In the genomic region with DNA sequence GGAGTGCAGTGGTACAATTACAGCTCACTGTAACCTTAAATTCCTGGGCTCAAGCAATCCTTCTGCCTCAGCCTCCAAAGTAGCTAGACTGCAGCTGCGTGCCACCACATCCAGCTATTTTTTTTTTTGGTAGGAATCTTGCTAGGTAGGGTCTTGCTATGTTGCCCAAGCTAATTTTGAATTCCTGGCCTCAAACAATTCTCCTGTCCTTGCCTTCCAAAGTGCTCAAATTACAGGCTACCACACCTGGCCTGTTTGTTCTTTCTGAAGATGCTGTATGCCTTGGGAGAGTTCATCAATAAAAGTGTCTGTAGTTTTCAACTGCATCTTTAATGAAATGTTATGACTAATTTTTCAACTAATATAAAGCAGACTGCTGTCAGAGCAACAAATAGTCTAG, we compare ENCODE assay signal across 8 cellular contexts. TPM values are rescaled to one million over a fixed set of nuclear protein-coding genes. Genes with fewer than 3 reads are reported as not detected.
A peak's percentile ranks its signal among the peaks of the same experiment; 100 is the strongest.
DNase-seq lines count a peak whose midpoint lies in the region; ATAC-seq and TF ChIP-seq lines count a peak whose summit lies in the region.

No MANE protein-coding gene starts in this region.

- TF ChIP-seq POLR2A in heart left ventricle (IDR thresholded peaks at IDR 0.05) (no peak), right lobe of liver (IDR thresholded peaks at IDR 0.05) (no peak), vagina (IDR thresholded peaks at IDR 0.05) (no peak)

- POLR2A ChIA-PET in activated CD4-positive, alpha-beta memory T cell treated with anti-CD3 and anti-CD28 coated beads, Interleukin-2, amount 10 ng/mL, durations not matched to agents 7 days and 5 days (lab: Charles Lee) = interaction anchor here (0.7 to 3.2 kb wide), 37 partner anchors 9 to 1177 kb away, joined by 3 to 46 read pairs (median 4); partner anchors contain the start of genes AKAP9, ANKIB1, CDK6 and FAM133B

- H3K4me3 ChIP-seq in heart left ventricle (peak overlapping the region; percentile 13 to 73 (median 51)), right lobe of liver (peak overlapping the region; percentile 38 to 55 (median 47)), vagina (peak overlapping the region; percentile 40 to 47)

- peaks cover 0 to 41% (median 3%) of the 10 kb centered on the region in 12 donors for H3K9me3 ChIP-seq in heart left ventricle
- H3K9me3 ChIP-seq in right lobe of liver = no peaks in the 10 kb centered on the region
- no peaks in the 10 kb centered on the region for H3K9me3 ChIP-seq in vagina

- H3K4me1 ChIP-seq in heart left ventricle (peaks cover 0 to 27% (median 5%) of the 10 kb centered on the region in 12 donors), right lobe of liver (peaks cover 0 to 6% (median 2%) of the 10 kb centered on the region in 4 donors), vagina (peaks cover 39% of the 10 kb centered on the region)

- no peak for ATAC-seq in heart left ventricle
- ATAC-seq in left ventricle myocardium superior = no peak
- no peak for ATAC-seq in right lobe of liver
- no peak for ATAC-seq in GM18519 (IDR thresholded peaks at IDR 0.05; ENCODE audit: low FRiP score, unreplicated experiment)

- H3K27ac ChIP-seq in heart left ventricle (peak overlapping the region in 11 of 12 donors; percentile 9 to 87 (median 73)), right lobe of liver (peak overlapping the region in 2 of 3 donors; percentile 69 to 80), vagina (peak overlapping the region; percentile 72)

- WGBS in heart left ventricle, 4 donors = 42 to 59% (median 51%) methylated on average over 1 of the region's 1 CpG
- 62% methylated on average over 1 of the region's 1 CpG for WGBS in right lobe of liver (ENCODE audit: insufficient coverage, low coverage, low lambda C conversion rate, missing lambda C conversion rate)

- H3K27ac Mint-ChIP-seq in activated CD4-positive, alpha-beta memory T cell treated with anti-CD3 and anti-CD28 coated beads, Interleukin-2, amount 10 ng/mL, durations not matched to agents 7 days and 5 days = peak overlapping the region; percentile 93

- H3K36me3 Mint-ChIP-seq in activated CD4-positive, alpha-beta memory T cell treated with anti-CD3 and anti-CD28 coated beads, Interleukin-2, amount 10 ng/mL, durations not matched to agents 7 days and 5 days (ENCODE audit: low read depth) = peaks cover 87% of the 10 kb centered on the region

- H3K9me3 Mint-ChIP-seq in activated CD4-positive, alpha-beta memory T cell treated with anti-CD3 and anti-CD28 coated beads, Interleukin-2, amount 10 ng/mL, durations not matched to agents 7 days and 5 days = peaks cover 36% of the 10 kb centered on the region

- intact Hi-C loops in heart left ventricle (cut with DNase I) = no loop called here
- intact Hi-C loops in left ventricle myocardium superior (cut with micrococcal nuclease) = no loop called here
- intact Hi-C loops in right lobe of liver (cut with DNase I) = no loop called here
- intact Hi-C loops in vagina (cut with DNase I) = no loop called here

- peaks cover 58% of the 10 kb centered on the region for H3K4me1 Mint-ChIP-seq in activated CD4-positive, alpha-beta memory T cell treated with anti-CD3 and anti-CD28 coated beads, Interleukin-2, amount 10 ng/mL, durations not matched to agents 7 days and 5 days

- H3K27me3 ChIP-seq in heart left ventricle (no peaks in the 10 kb centered on the region), right lobe of liver (no peaks in the 10 kb centered on the region), vagina (no peaks in the 10 kb centered on the region)

- H3K4me3 Mint-ChIP-seq in activated CD4-positive, alpha-beta memory T cell treated with anti-CD3 and anti-CD28 coated beads, Interleukin-2, amount 10 ng/mL, durations not matched to agents 7 days and 5 days = peak overlapping the region; percentile 98

- H3K27me3 Mint-ChIP-seq in activated CD4-positive, alpha-beta memory T cell treated with anti-CD3 and anti-CD28 coated beads, Interleukin-2, amount 10 ng/mL, durations not matched to agents 7 days and 5 days = no peaks in the 10 kb centered on the region

- H3K36me3 ChIP-seq in heart left ventricle = peaks cover 0 to 31% (median 4%) of the 10 kb centered on the region in 9 donors
- no peaks in the 10 kb centered on the region for H3K36me3 ChIP-seq in right lobe of liver
- H3K36me3 ChIP-seq in vagina = peaks cover 0 to 11% of the 10 kb centered on the region in 2 donors

- DNase-seq in heart left ventricle (no peak), left ventricle myocardium superior (no peak), right lobe of liver (no peak), vagina (ENCODE audit: extremely low spot score in 2 of 2) (no peak), LoVo (ENCODE audit: low spot score) (no peak), DMS153 treated with DMSO at 0.1 percent for 48 hours (lab: John Stamatoyannopoulos, UW; ENCODE audit: unreplicated experiment) (no peak)
- no peak for DNase-seq in activated CD4-positive, alpha-beta memory T cell treated with anti-CD3 and anti-CD28 coated beads, Interleukin-2, amount 10 ng/mL, durations not matched to agents 7 days and 5 days

- TF ChIP-seq CTCF in heart left ventricle (IDR thresholded peaks at IDR 0.05) = no peak
- TF ChIP-seq CTCF in right lobe of liver (IDR thresholded peaks at IDR 0.05) = no peak
- TF ChIP-seq CTCF in vagina (IDR thresholded peaks at IDR 0.05) = no peak

- CTCF ChIA-PET in activated CD4-positive, alpha-beta memory T cell treated with anti-CD3 and anti-CD28 coated beads, Interleukin-2, amount 10 ng/mL, durations not matched to agents 7 days and 5 days (lab: Charles Lee) = interaction anchor here (0.6 to 1.3 kb wide), 7 partner anchors 25 to 1236 kb away, joined by 3 to 4 read pairs (median 3); no protein-coding TSS in a partner anchor

RNA-seq across cellular contexts. Expression of gene SAMD9, which starts 0.5 kb away (rescaled TPM):
- total RNA-seq in heart left ventricle (1 to 10 TPM; 2.3 to 9.5 (median 3.4) TPM), left ventricle myocardium superior (3.5 TPM), right lobe of liver (1 to 10 TPM; 1.4 to 3.5 (median 2.8) TPM), vagina (9.3 TPM)
- 1 to 10 TPM; 1.1 to 1.4 TPM for polyA plus RNA-seq in heart left ventricle
- total RNA-seq in activated CD4-positive, alpha-beta memory T cell treated with anti-CD3 and anti-CD28 coated beads, Interleukin-2, amount 10 ng/mL, durations not matched to agents 7 days and 5 days = 10 to 100 TPM; 92.0 to 94.9 TPM

RNA-seq across cellular contexts. Expression of gene SAMD9L, which starts 30.9 kb away (rescaled TPM):
- 10 to 100 TPM in 1 of 9 donors, 1 to 10 TPM in 8; 4.1 to 38.3 (median 5.1) TPM for total RNA-seq in heart left ventricle
- 1 to 10 TPM; 2.1 to 2.7 TPM for polyA plus RNA-seq in heart left ventricle
- total RNA-seq in left ventricle myocardium superior = 5.9 TPM
- 100 to 1,000 TPM; 181 to 184 TPM for total RNA-seq in activated CD4-positive, alpha-beta memory T cell treated with anti-CD3 and anti-CD28 coated beads, Interleukin-2, amount 10 ng/mL, durations not matched to agents 7 days and 5 days
- 1 to 10 TPM in 5 of 6 experiments, under 1 TPM in 1; 0.64 to 5.1 (median 3.1) TPM for total RNA-seq in right lobe of liver
- 8.6 TPM for total RNA-seq in vagina

Comparison
In these comparisons a context has a peak if more than half of its experiments do, and no peak if none do; other contexts are left out.
1. RNA of gene SAMD9L, which starts 30.9 kb away (total RNA-seq): 181 to 184 TPM in activated CD4-positive, alpha-beta memory T cell treated with anti-CD3 and anti-CD28 coated beads, Interleukin-2, amount 10 ng/mL, durations not matched to agents 7 days and 5 days; 8.6 TPM in vagina (single experiment), 5.9 TPM in left ventricle myocardium superior (single experiment), 4.1 to 38.3 TPM in heart left ventricle and 0.64 to 5.1 TPM in right lobe of liver; every median in the first group is over 4 times any median in the second.
2. Peak in every context shown above with its lines, with median percentiles within 50 percentile points of each other: H3K27ac ChIP-seq and H3K4me3 ChIP-seq.